ENCODE assay signal across 18 cellular contexts in the genomic region with DNA sequence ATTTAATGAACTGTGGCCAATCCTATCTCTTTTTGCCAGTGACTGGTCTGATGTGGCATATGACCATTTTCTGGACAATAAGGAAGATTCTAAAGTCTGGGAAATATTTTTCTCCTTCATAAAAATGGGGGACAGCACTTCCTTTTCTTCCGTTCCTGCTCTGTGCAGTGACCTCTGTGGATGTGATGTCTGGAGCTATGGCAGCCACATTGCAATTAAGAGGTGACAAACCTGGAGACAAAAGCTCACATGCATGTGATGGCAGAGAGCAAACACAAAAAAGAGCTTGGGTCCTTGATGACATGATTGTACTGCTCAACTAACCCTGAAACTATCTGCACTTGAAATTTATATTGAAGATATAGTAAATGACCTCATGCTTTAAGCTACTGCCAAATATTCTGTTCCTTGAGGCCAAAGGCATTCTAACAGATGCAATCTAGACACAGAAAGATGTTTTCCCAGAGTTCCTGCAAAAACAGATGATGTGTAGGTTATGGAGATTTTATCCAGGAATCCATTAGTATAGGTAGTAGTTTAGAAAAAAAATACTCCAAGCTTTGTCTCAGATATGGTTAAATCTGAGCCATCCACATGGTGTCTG. TPM values are rescaled to one million over a fixed set of nuclear protein-coding genes. Genes with fewer than 3 reads are reported as not detected.
DNase-seq lines count a peak whose midpoint lies in the region; ATAC-seq, FAIRE-seq and TF ChIP-seq lines count a peak whose summit lies in the region.
"Had no signal": no experiment of that assay in that cellular context is flagged by ENCODE, and none has a peak within 500 bp of the region (broad histone marks: within the 10 kb centered on the region; RNA-seq: fewer than 3 reads in every experiment).

No MANE protein-coding gene starts in this region.

- H3K9me3 ChIP-seq in endodermal cell (ENCODE audit: control insufficient read depth, low read length) (peaks cover 15% of the 10 kb centered on the region), pancreas (no peaks in the 10 kb centered on the region)
- H3K9me3 ChIP-seq: esophagus squamous epithelium, thyroid gland had no signal

- H3K4me1 ChIP-seq in endodermal cell (ENCODE audit: control insufficient read depth, insufficient read depth, low read length) (peaks cover 7% of the 10 kb centered on the region), pancreas (peaks cover 0 to 3% (median 1%) of the 10 kb centered on the region in 3 donors)

- ATAC-seq in pancreas = no peak
- no peak for ATAC-seq in GM19395 (IDR thresholded peaks at IDR 0.05; ENCODE audit: unreplicated experiment)
- ATAC-seq: activated CD8-positive, alpha-beta memory T cell treated with anti-CD3 and anti-CD28 coated beads, Interleukin-2, amount 10 ng/mL, durations not matched to agents 7 days and 5 days had no signal

- H3K27ac ChIP-seq in endodermal cell (ENCODE audit: low read depth, low read length) (no peak overlapping the region), pancreas (peak overlapping the region in 3 of 4 donors; percentile 73 to 97 (median 94))
- H3K27ac ChIP-seq: thyroid gland had no signal

- DNase-seq in ELR (ENCODE audit: low read depth) (peak; percentile 3), NCI-H69 (lab: John Stamatoyannopoulos, UW) (peak; percentile 24), endodermal cell (no peak), pancreas (no peak)
- no peak for DNase-seq in stimulated activated naive CD4-positive, alpha-beta T cell treated with Interleukin-2 at 50 U/mL for 16 hours (lab: John Stamatoyannopoulos, UW)
- DNase-seq in stimulated activated CD4-positive, alpha-beta T cell treated with anti-CD3 and anti-CD28 coated beads, Interleukin-4, amount 100 ng/mL, for 1 hour = no peak
- DNase-seq: activated CD8-positive, alpha-beta memory T cell treated with anti-CD3 and anti-CD28 coated beads, Interleukin-2, amount 10 ng/mL, durations not matched to agents 7 days and 5 days; activated gamma-delta T cell; C1 segment of cervical spinal cord; DMS79; esophagus squamous epithelium; naive B cell; NCI-H2107; stimulated activated CD8-positive, alpha-beta memory T cell treated with anti-CD3 and anti-CD28 coated beads, Interleukin-4, amount 100 ng/mL, for 48 hours; thyroid gland had no signal

- H3K36me3 ChIP-seq in endodermal cell (ENCODE audit: control insufficient read depth, insufficient read depth, low read length) (no peaks in the 10 kb centered on the region), pancreas (no peaks in the 10 kb centered on the region)
- H3K36me3 ChIP-seq: esophagus squamous epithelium, thyroid gland had no signal

- no peak for FAIRE-seq in pancreas (lab: Jason Lieb, UNC)

- H3K9ac ChIP-seq in endodermal cell (ENCODE audit: extremely low read depth, low read length, poor library complexity, severe bottlenecking) = no peak overlapping the region

- H3K27ac Mint-ChIP-seq in endodermal cell = no peak overlapping the region
- H3K27ac Mint-ChIP-seq: activated CD8-positive, alpha-beta memory T cell treated with anti-CD3 and anti-CD28 coated beads, Interleukin-2, amount 10 ng/mL, durations not matched to agents 7 days and 5 days; dendritic cell treated with granulocyte-macrophage colony-stimulating factor and Interleukin-4, amounts not matched to agents 40 ng/mL and 50 ng/mL, for 4 days; naive B cell; T-helper 1 cell treated with Interleukin-12 subunit alpha and Interleukin-12 subunit beta and Interleukin-4 antibody, amounts not matched to agents 30 μg/mL and 1 μg/mL, for 36 hours had no signal

- H3K4me1 Mint-ChIP-seq in endodermal cell = peaks cover 25% of the 10 kb centered on the region

- intact Hi-C loops in pancreas (cut with DNase I) = loop anchor here in 2 of 3 donors (10.0 kb wide), 1 partner anchor 243 kb away; no protein-coding TSS in a partner anchor

- peaks cover 6% of the 10 kb centered on the region for H3K27me3 Mint-ChIP-seq in endodermal cell (ENCODE audit: insufficient read depth)

- 83 to 100% methylated on average over 1 of the region's 1 CpG for WGBS in endodermal cell (ENCODE audit: insufficient coverage in 1 of 2, insufficient read length in 1 of 2), 2 experiments
- 100% methylated on average over 1 of the region's 1 CpG for WGBS in pancreas, 2 donors

- H3K9me3 Mint-ChIP-seq in endodermal cell = peaks cover 18% of the 10 kb centered on the region
- H3K9me3 Mint-ChIP-seq: dendritic cell treated with granulocyte-macrophage colony-stimulating factor and Interleukin-4, amounts not matched to agents 40 ng/mL and 50 ng/mL, for 4 days had no signal

- no peaks in the 10 kb centered on the region for H3K36me3 Mint-ChIP-seq in endodermal cell (ENCODE audit: low read depth)
- H3K36me3 Mint-ChIP-seq: activated CD8-positive, alpha-beta memory T cell treated with anti-CD3 and anti-CD28 coated beads, Interleukin-2, amount 10 ng/mL, durations not matched to agents 7 days and 5 days had no signal

- H3K27me3 ChIP-seq in endodermal cell (ENCODE audit: control insufficient read depth, insufficient read depth, low read length, poor library complexity, severe bottlenecking) (no peaks in the 10 kb centered on the region), pancreas (no peaks in the 10 kb centered on the region)
- H3K27me3 ChIP-seq: esophagus squamous epithelium, thyroid gland had no signal

- no peak overlapping the region for H3K4me3 Mint-ChIP-seq in endodermal cell

- TF ChIP-seq CTCF in endodermal cell (conservative IDR thresholded peaks at IDR 0.05) (no peak), pancreas (IDR thresholded peaks at IDR 0.05) (no peak)

- H3K4me3 ChIP-seq in endodermal cell (ENCODE audit: low read length) (peak overlapping the region; percentile 88), pancreas (no peak overlapping the region)
- H3K4me3 ChIP-seq: thyroid gland had no signal

RNA-seq across cellular contexts. Expression of gene MAGI3, which starts 2.2 kb away (rescaled TPM):
- total RNA-seq in endodermal cell = 10 to 100 TPM; 27.1 to 27.4 TPM
- polyA plus RNA-seq in endodermal cell (2013, experiment 1 of 2) = 16.3 TPM
- 18.6 TPM for polyA plus RNA-seq in endodermal cell (2013, experiment 2 of 2)
- 10 to 100 TPM; 11.5 to 24.2 (median 16.4) TPM for total RNA-seq in pancreas
- 1 to 10 TPM; 4.6 to 7.3 TPM for polyA plus RNA-seq in pancreas

Comparison
In these comparisons a context has a peak if more than half of its experiments do, and no peak if none do; other contexts are left out.
1. DNase-seq: peak in ELR (single experiment) and NCI-H69 (single experiment); none in endodermal cell (single experiment), pancreas (0 of 6), stimulated activated naive CD4-positive, alpha-beta T cell treated with Interleukin-2 at 50 U/mL for 16 hours (single experiment) and stimulated activated CD4-positive, alpha-beta T cell treated with anti-CD3 and anti-CD28 coated beads, Interleukin-4, amount 100 ng/mL, for 1 hour (single experiment).